Comparison of ENCODE assay signal across 11 cellular contexts in the genomic region with DNA sequence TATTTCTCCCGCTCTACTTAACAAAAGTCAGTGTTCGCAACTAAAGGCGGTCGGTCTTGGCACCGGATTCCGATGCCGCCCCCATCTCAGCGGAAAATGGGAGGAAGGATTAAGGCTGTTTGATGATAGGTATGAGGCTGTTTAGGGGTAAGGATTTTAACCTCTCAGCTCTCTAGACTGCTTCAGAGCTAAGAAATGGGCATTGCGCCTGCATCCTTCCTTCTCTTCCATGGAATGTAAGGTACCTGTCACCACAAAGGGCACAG. TPM values are rescaled to one million over a fixed set of nuclear protein-coding genes. Genes with fewer than 3 reads are reported as not detected.
DNase-seq lines count a peak whose midpoint lies in the region; ATAC-seq and TF ChIP-seq lines count a peak whose summit lies in the region.
"Had no signal": no experiment of that assay in that cellular context is flagged by ENCODE, and none has a peak within 500 bp of the region (broad histone marks: within the 10 kb centered on the region; RNA-seq: fewer than 3 reads in every experiment).

No MANE protein-coding gene starts in this region.

- peaks cover 58% of the 10 kb centered on the region for H3K27me3 Mint-ChIP-seq in activated CD4-positive, alpha-beta T cell treated with anti-CD3 and anti-CD28 coated beads, Interleukin-2, amount 10 ng/mL, durations not matched to agents 24 days and 14 days
- H3K27me3 Mint-ChIP-seq in glutamatergic neuron (ENCODE audit: unreplicated experiment): peaks cover 6% of the 10 kb centered on the region

- no peaks in the 10 kb centered on the region for H3K9me3 Mint-ChIP-seq in activated CD4-positive, alpha-beta T cell treated with anti-CD3 and anti-CD28 coated beads, Interleukin-2, amount 10 ng/mL, durations not matched to agents 24 days and 14 days
- H3K9me3 Mint-ChIP-seq in glutamatergic neuron (ENCODE audit: unreplicated experiment): peaks cover 2% of the 10 kb centered on the region
- H3K9me3 Mint-ChIP-seq in stimulated activated effector memory CD8-positive, alpha-beta T cell treated with anti-CD3 and anti-CD28 coated beads, Interleukin-12 subunit alpha, Interleukin-12 subunit beta, amount 100 ng/mL, for 72 hours: no peaks in the 10 kb centered on the region

- H3K9ac ChIP-seq in SK-N-MC (ENCODE audit: insufficient read length): peak overlapping the region; percentile 93

- no peak overlapping the region for H3K27ac Mint-ChIP-seq in activated CD4-positive, alpha-beta T cell treated with anti-CD3 and anti-CD28 coated beads, Interleukin-2, amount 10 ng/mL, durations not matched to agents 24 days and 14 days
- no peak overlapping the region for H3K27ac Mint-ChIP-seq in glutamatergic neuron (ENCODE audit: unreplicated experiment)
- H3K27ac Mint-ChIP-seq in stimulated activated effector memory CD8-positive, alpha-beta T cell treated with anti-CD3 and anti-CD28 coated beads, Interleukin-12 subunit alpha, Interleukin-12 subunit beta, amount 100 ng/mL, for 72 hours: no peak overlapping the region

- H3K36me3 ChIP-seq in SK-N-MC (ENCODE audit: insufficient read depth, low read length): peaks cover 35% of the 10 kb centered on the region
- H3K36me3 ChIP-seq: suprapubic skin had no signal

- peak overlapping the region; percentile 97 for H3K4me3 ChIP-seq in SK-N-MC

- TF ChIP-seq CTCF in glutamatergic neuron (IDR thresholded peaks at IDR 0.05; ENCODE audit: partially characterized antibody, unreplicated experiment): no peak

- no peaks in the 10 kb centered on the region for H3K9me3 ChIP-seq in SK-N-MC (ENCODE audit: low read depth, low read length)
- H3K9me3 ChIP-seq: suprapubic skin had no signal

- no peak overlapping the region for H3K27ac ChIP-seq in SK-N-MC
- H3K27ac ChIP-seq: suprapubic skin had no signal

- intact Hi-C loops in activated CD4-positive, alpha-beta T cell treated with anti-CD3 and anti-CD28 coated beads, Interleukin-2, amount 10 ng/mL, durations not matched to agents 24 days and 14 days (cut with micrococcal nuclease): no loop called here

- H3K36me3 Mint-ChIP-seq in activated CD4-positive, alpha-beta T cell treated with anti-CD3 and anti-CD28 coated beads, Interleukin-2, amount 10 ng/mL, durations not matched to agents 24 days and 14 days (ENCODE audit: low read depth): no peaks in the 10 kb centered on the region
- no peaks in the 10 kb centered on the region for H3K36me3 Mint-ChIP-seq in glutamatergic neuron (ENCODE audit: unreplicated experiment)
- no peaks in the 10 kb centered on the region for H3K36me3 Mint-ChIP-seq in stimulated activated effector memory CD8-positive, alpha-beta T cell treated with anti-CD3 and anti-CD28 coated beads, Interleukin-12 subunit alpha, Interleukin-12 subunit beta, amount 100 ng/mL, for 72 hours

- peaks cover 11% of the 10 kb centered on the region for H3K4me1 Mint-ChIP-seq in activated CD4-positive, alpha-beta T cell treated with anti-CD3 and anti-CD28 coated beads, Interleukin-2, amount 10 ng/mL, durations not matched to agents 24 days and 14 days
- peaks cover 9% of the 10 kb centered on the region for H3K4me1 Mint-ChIP-seq in glutamatergic neuron (ENCODE audit: low read depth, unreplicated experiment)
- H3K4me1 Mint-ChIP-seq in stimulated activated effector memory CD8-positive, alpha-beta T cell treated with anti-CD3 and anti-CD28 coated beads, Interleukin-12 subunit alpha, Interleukin-12 subunit beta, amount 100 ng/mL, for 72 hours: no peaks in the 10 kb centered on the region

- no peak for DNase-seq in activated CD4-positive, alpha-beta T cell treated with anti-CD3 and anti-CD28 coated beads, Interleukin-2, amount 10 ng/mL, durations not matched to agents 24 days and 14 days
- no peak for DNase-seq in activated CD4-positive, alpha-beta T cell treated with anti-CD3 and anti-CD28 coated beads for 48 hours
- DNase-seq in SK-N-MC (ENCODE audit: low read depth, low spot score): no peak
- no peak for DNase-seq in glutamatergic neuron
- no peak for DNase-seq in stimulated activated effector memory CD8-positive, alpha-beta T cell treated with anti-CD3 and anti-CD28 coated beads, Interleukin-12 subunit alpha, Interleukin-12 subunit beta, amount 100 ng/mL, for 72 hours (ENCODE audit: low spot score in 2 of 2)
- no peak for DNase-seq in SIG-M5 treated with dmso at 0.1 percent for 504 hours (lab: John Stamatoyannopoulos, UW; ENCODE audit: unreplicated experiment)
- DNase-seq: effector memory CD4-positive, alpha-beta T cell; NCI-H1105 had no signal

- ATAC-seq in stimulated activated effector memory CD8-positive, alpha-beta T cell treated with anti-CD3 and anti-CD28 coated beads, Interleukin-12 subunit alpha, Interleukin-12 subunit beta, amount 100 ng/mL, for 72 hours: no peak
- no peak for ATAC-seq in GM18870 (IDR thresholded peaks at IDR 0.05; ENCODE audit: unreplicated experiment)
- no peak for ATAC-seq in GM18511 (IDR thresholded peaks at IDR 0.05; ENCODE audit: unreplicated experiment)

- H3K4me3 Mint-ChIP-seq in activated CD4-positive, alpha-beta T cell treated with anti-CD3 and anti-CD28 coated beads, Interleukin-2, amount 10 ng/mL, durations not matched to agents 24 days and 14 days: peak overlapping the region; percentile 83
- H3K4me3 Mint-ChIP-seq in glutamatergic neuron (ENCODE audit: unreplicated experiment): peak overlapping the region; percentile 82
- peak overlapping the region; percentile 69 for H3K4me3 Mint-ChIP-seq in stimulated activated effector memory CD8-positive, alpha-beta T cell treated with anti-CD3 and anti-CD28 coated beads, Interleukin-12 subunit alpha, Interleukin-12 subunit beta, amount 100 ng/mL, for 72 hours

RNA-seq across cellular contexts. Expression of gene COCH, which starts 1.4 kb away (rescaled TPM):
- 1.1 and 1.2 TPM in 2 replicates for total RNA-seq in activated CD4-positive, alpha-beta T cell treated with anti-CD3 and anti-CD28 coated beads, Interleukin-2, amount 10 ng/mL, durations not matched to agents 24 days and 14 days
- 29.0 TPM for total RNA-seq in glutamatergic neuron (ENCODE audit: unreplicated experiment)

Comparison
In these comparisons a context has a peak if more than half of its experiments do, and no peak if none do; other contexts are left out.
1. RNA of gene COCH, which starts 1.4 kb away (total RNA-seq): 29.0 TPM in glutamatergic neuron (single experiment); 1.1 to 1.2 TPM in activated CD4-positive, alpha-beta T cell treated with anti-CD3 and anti-CD28 coated beads, Interleukin-2, amount 10 ng/mL, durations not matched to agents 24 days and 14 days; every median in the first group is over 10 times any median in the second.
2. Peak in every context shown above with its lines, with median percentiles within 50 percentile points of each other: H3K4me3 Mint-ChIP-seq.